ENCODE assay signal across 20 cellular contexts in genomic region chr5:132223861-132224260, GRCh38. TPM values are rescaled to one million over a fixed set of nuclear protein-coding genes. Genes with fewer than 3 reads are reported as not detected.
DNase-seq lines count a peak whose midpoint lies in the region; ATAC-seq, FAIRE-seq and TF ChIP-seq lines count a peak whose summit lies in the region.
"Had no signal": no experiment of that assay in that cellular context is flagged by ENCODE, and none has a peak within 500 bp of the region (broad histone marks: within the 10 kb centered on the region; RNA-seq: fewer than 3 reads in every experiment).

No MANE protein-coding gene starts in this region.

- no peaks in the 10 kb centered on the region for H3K79me1 ChIP-seq in mesendoderm (ENCODE audit: low read length)

- peaks cover 20% of the 10 kb centered on the region for H3K36me3 Mint-ChIP-seq in astrocyte (ENCODE audit: low read depth, unreplicated experiment)
- H3K36me3 Mint-ChIP-seq: activated naive CD4-positive, alpha-beta T cell treated with anti-CD3 and anti-CD28 coated beads, Interleukin-2, amount 50 U/mL, for 24 hours; CD4-positive, alpha-beta memory T cell had no signal

- H3K9me3 ChIP-seq in BLaER1 treated with 17β-estradiol and CSF1 and Interleukin-3, amounts not matched to agents 10 nM and 100 nM (replicated peaks in 1 of 11), result no peaks in the 10 kb centered on the region
- H3K9me3 ChIP-seq in astrocyte (ENCODE audit: insufficient read depth, low read depth, low read length) (no peaks in the 10 kb centered on the region), smooth muscle cell (replicated peaks; ENCODE audit: low read depth) (no peaks in the 10 kb centered on the region)
- H3K9me3 ChIP-seq: Peyer's patch, tibial nerve had no signal

- peaks cover under 1% of the 10 kb centered on the region for H3K27me3 Mint-ChIP-seq in astrocyte (ENCODE audit: low read depth, unreplicated experiment)
- H3K27me3 Mint-ChIP-seq in stimulated activated naive CD8-positive, alpha-beta T cell treated with anti-CD3 and anti-CD28 coated beads, Interleukin-15, amount 100 ng/mL, for 72 hours, result peaks cover 47% of the 10 kb centered on the region

- H3K9me3 Mint-ChIP-seq in astrocyte (ENCODE audit: unreplicated experiment), result no peaks in the 10 kb centered on the region
- no peaks in the 10 kb centered on the region for H3K9me3 Mint-ChIP-seq in stimulated activated naive CD8-positive, alpha-beta T cell treated with anti-CD3 and anti-CD28 coated beads, Interleukin-15, amount 100 ng/mL, for 72 hours
- H3K9me3 Mint-ChIP-seq: activated CD4-positive, alpha-beta T cell treated with anti-CD3 and anti-CD28 coated beads, Interleukin-2, amount 10 ng/mL, durations not matched to agents 24 days and 14 days; activated naive CD4-positive, alpha-beta T cell treated with anti-CD3 and anti-CD28 coated beads, Interleukin-2, amount 50 U/mL, for 24 hours; CD4-positive, alpha-beta memory T cell had no signal

- no peak overlapping the region for H3K18ac ChIP-seq in mesendoderm (ENCODE audit: low read length)

- H2AFZ ChIP-seq in astrocyte (ENCODE audit: low read depth, low read length) (no peak overlapping the region), smooth muscle cell (ENCODE audit: low read depth) (no peak overlapping the region)

- peaks cover 0 to 8% (median 0%) of the 10 kb centered on the region in 11 experiments; a peak in 3 of 22 replicates for H3K27me3 ChIP-seq in BLaER1 treated with 17β-estradiol and CSF1 and Interleukin-3, amounts not matched to agents 10 nM and 100 nM
- H3K27me3 ChIP-seq in astrocyte (ENCODE audit: insufficient read depth, low read length) (no peaks in the 10 kb centered on the region), mesendoderm (ENCODE audit: insufficient read depth, low read length, poor library complexity) (no peaks in the 10 kb centered on the region), smooth muscle cell (ENCODE audit: low read depth) (no peaks in the 10 kb centered on the region)
- H3K27me3 ChIP-seq: dorsolateral prefrontal cortex, Peyer's patch, tibial nerve had no signal

- no peak for ATAC-seq in stimulated activated naive CD8-positive, alpha-beta T cell treated with anti-CD3 and anti-CD28 coated beads, Interleukin-15, amount 100 ng/mL, for 72 hours

- H3K79me2 ChIP-seq in astrocyte (ENCODE audit: insufficient read depth, low read length) (peaks cover 81% of the 10 kb centered on the region), mesendoderm (ENCODE audit: control insufficient read depth, insufficient read depth, low read length) (no peaks in the 10 kb centered on the region), smooth muscle cell (ENCODE audit: low read depth) (peaks cover 67% of the 10 kb centered on the region)

- peaks cover 40% of the 10 kb centered on the region for H3K4me1 Mint-ChIP-seq in astrocyte (ENCODE audit: low read depth, unreplicated experiment)
- H3K4me1 Mint-ChIP-seq in stimulated activated naive CD8-positive, alpha-beta T cell treated with anti-CD3 and anti-CD28 coated beads, Interleukin-15, amount 100 ng/mL, for 72 hours, result peaks cover 20% of the 10 kb centered on the region

- H4K20me1 ChIP-seq in BLaER1 treated with 17β-estradiol and CSF1 and Interleukin-3, amounts not matched to agents 10 nM and 100 nM, result peaks cover 0 to 38% (median 0%) of the 10 kb centered on the region in 11 experiments; a peak in 3 of 22 replicates
- H4K20me1 ChIP-seq in astrocyte (ENCODE audit: insufficient read depth, low read length), result peaks cover 75% of the 10 kb centered on the region
- H4K20me1 ChIP-seq in smooth muscle cell (ENCODE audit: low read depth), result peaks cover 71% of the 10 kb centered on the region

- no peak overlapping the region for H3K27ac ChIP-seq in BLaER1 treated with 17β-estradiol and CSF1 and Interleukin-3, amounts not matched to agents 10 nM and 100 nM
- H3K27ac ChIP-seq in astrocyte (ENCODE audit: low read depth, low read length), result no peak overlapping the region
- H3K27ac ChIP-seq in mesendoderm (ENCODE audit: low read depth, low read length), result no peak overlapping the region
- peak overlapping the region; percentile 98 for H3K27ac ChIP-seq in smooth muscle cell (ENCODE audit: low read depth)

- no CpG with 5 or more reads among the region's 2 CpGs for WGBS in mesendoderm (ENCODE audit: extremely low coverage, insufficient coverage, low lambda C conversion rate)
- WGBS in smooth muscle cell (ENCODE audit: low lambda C conversion rate), result 100% methylated on average over 2 of the region's 2 CpGs

- no peak overlapping the region for H2BK120ac ChIP-seq in mesendoderm (ENCODE audit: low read depth, low read length)

- H4K8ac ChIP-seq in mesendoderm (ENCODE audit: low read depth, low read length), result no peak overlapping the region

- no peak overlapping the region for H3K27ac Mint-ChIP-seq in astrocyte (ENCODE audit: unreplicated experiment)
- H3K27ac Mint-ChIP-seq in stimulated activated naive CD8-positive, alpha-beta T cell treated with anti-CD3 and anti-CD28 coated beads, Interleukin-15, amount 100 ng/mL, for 72 hours, result no peak overlapping the region
- H3K27ac Mint-ChIP-seq: activated CD4-positive, alpha-beta T cell treated with anti-CD3 and anti-CD28 coated beads, Interleukin-2, amount 10 ng/mL, durations not matched to agents 24 days and 14 days; activated naive CD4-positive, alpha-beta T cell treated with anti-CD3 and anti-CD28 coated beads, Interleukin-2, amount 50 U/mL, for 24 hours; CD4-positive, alpha-beta memory T cell had no signal

- peaks cover 32% of the 10 kb centered on the region for H3F3A ChIP-seq in smooth muscle cell (ENCODE audit: low read depth)

- TF ChIP-seq CTCF in astrocyte (IDR thresholded peaks at IDR 0.05; ENCODE audit: insufficient read depth, low read depth, low read length), result no peak
- TF ChIP-seq CTCF in smooth muscle cell (IDR thresholded peaks at IDR 0.05; ENCODE audit: borderline replicate concordance, insufficient read depth, poor library complexity, severe bottlenecking), result no peak

- H2BK5ac ChIP-seq in mesendoderm (ENCODE audit: low read length), result no peak overlapping the region

- H2AK5ac ChIP-seq in mesendoderm (ENCODE audit: low read length), result no peak overlapping the region

- H3K4me3 ChIP-seq in BLaER1 treated with 17β-estradiol and CSF1 and Interleukin-3, amounts not matched to agents 10 nM and 100 nM, result no peak overlapping the region
- no peak overlapping the region for H3K4me3 ChIP-seq in astrocyte (ENCODE audit: insufficient read depth, low read depth, low read length)
- H3K4me3 ChIP-seq in mesendoderm (ENCODE audit: low read length), result no peak overlapping the region
- H3K4me3 ChIP-seq in smooth muscle cell, result no peak overlapping the region
- H3K4me3 ChIP-seq: dorsolateral prefrontal cortex, Peyer's patch, tibial nerve had no signal

- H3K36me3 ChIP-seq in BLaER1 treated with 17β-estradiol and CSF1 and Interleukin-3, amounts not matched to agents 10 nM and 100 nM, result peaks cover 0 to 24% (median 12%) of the 10 kb centered on the region in 11 experiments; a peak in 10 of 22 replicates
- no peaks in the 10 kb centered on the region for H3K36me3 ChIP-seq in astrocyte (ENCODE audit: insufficient read depth, low read length)
- no peaks in the 10 kb centered on the region for H3K36me3 ChIP-seq in mesendoderm (ENCODE audit: control insufficient read depth, insufficient read depth, low read length)
- no peaks in the 10 kb centered on the region for H3K36me3 ChIP-seq in smooth muscle cell (ENCODE audit: low read depth)
- H3K36me3 ChIP-seq: Peyer's patch had no signal

- H3K4me2 ChIP-seq in BLaER1 treated with 17β-estradiol and CSF1 and Interleukin-3, amounts not matched to agents 10 nM and 100 nM, result peak overlapping the region in 10 of 11 experiments; percentile 91 to 100 (median 98); a peak in 17 of 22 replicates
- peak overlapping the region; percentile 99 for H3K4me2 ChIP-seq in astrocyte (ENCODE audit: low read length)
- no peak overlapping the region for H3K4me2 ChIP-seq in mesendoderm (ENCODE audit: low read length)
- peak overlapping the region; percentile 96 for H3K4me2 ChIP-seq in smooth muscle cell

- no peak overlapping the region for H3K9ac ChIP-seq in BLaER1 treated with 17β-estradiol and CSF1 and Interleukin-3, amounts not matched to agents 10 nM and 100 nM
- H3K9ac ChIP-seq in astrocyte (ENCODE audit: low read length) (no peak overlapping the region), mesendoderm (ENCODE audit: low read length) (no peak overlapping the region), smooth muscle cell (ENCODE audit: low read depth) (no peak overlapping the region)

- DNase-seq in astrocyte (ENCODE audit: low read depth), result no peak
- DNase-seq in mesendoderm, result no peak
- no peak for DNase-seq in smooth muscle cell (lab: John Stamatoyannopoulos, UW; ENCODE audit: unreplicated experiment)
- DNase-seq in pons (ENCODE audit: low spot score), result no peak
- no peak for DNase-seq in MV-4-11 (lab: John Stamatoyannopoulos, UW)
- no peak for DNase-seq in stimulated activated naive CD8-positive, alpha-beta T cell treated with anti-CD3 and anti-CD28 coated beads, Interleukin-15, amount 100 ng/mL, for 72 hours
- no peak for DNase-seq in effector CD4-positive, alpha-beta T cell
- DNase-seq: ACHN; activated CD4-positive, alpha-beta T cell treated with anti-CD3 and anti-CD28 coated beads, Interleukin-2, amount 10 ng/mL, durations not matched to agents 24 days and 14 days; CD4-positive, alpha-beta memory T cell; DMS53; NCI-H146; NCI-H2227 treated with DMSO at 0.1 percent for 48 hours; nucleus accumbens; small intestine had no signal

- H3K56ac ChIP-seq in mesendoderm (ENCODE audit: low read length), result no peak overlapping the region

- no peak overlapping the region for H2BK15ac ChIP-seq in mesendoderm (replicated peaks; ENCODE audit: low read depth)

- no peak overlapping the region for H3K4ac ChIP-seq in mesendoderm (ENCODE audit: low read depth, low read length)

- no peak overlapping the region for H3K4me3 Mint-ChIP-seq in astrocyte (ENCODE audit: unreplicated experiment)
- H3K4me3 Mint-ChIP-seq in stimulated activated naive CD8-positive, alpha-beta T cell treated with anti-CD3 and anti-CD28 coated beads, Interleukin-15, amount 100 ng/mL, for 72 hours, result no peak overlapping the region
- H3K4me3 Mint-ChIP-seq: activated CD4-positive, alpha-beta T cell treated with anti-CD3 and anti-CD28 coated beads, Interleukin-2, amount 10 ng/mL, durations not matched to agents 24 days and 14 days; activated naive CD4-positive, alpha-beta T cell treated with anti-CD3 and anti-CD28 coated beads, Interleukin-2, amount 50 U/mL, for 24 hours; CD4-positive, alpha-beta memory T cell had no signal

- no peak overlapping the region for H4K5ac ChIP-seq in mesendoderm (ENCODE audit: low read length)

- FAIRE-seq in astrocyte (lab: Jason Lieb, UNC), result no peak
- FAIRE-seq: small intestine had no signal

- peaks cover 25 to 72% (median 68%) of the 10 kb centered on the region in 10 experiments for H3K4me1 ChIP-seq in BLaER1 treated with 17β-estradiol and CSF1 and Interleukin-3, amounts not matched to agents 10 nM and 100 nM
- H3K4me1 ChIP-seq in astrocyte (ENCODE audit: insufficient read depth, low read length), result peaks cover 41% of the 10 kb centered on the region
- peaks cover 2% of the 10 kb centered on the region for H3K4me1 ChIP-seq in mesendoderm (ENCODE audit: control insufficient read depth, low read depth, low read length)
- peaks cover 5% of the 10 kb centered on the region for H3K4me1 ChIP-seq in smooth muscle cell (ENCODE audit: low read depth)

- H3K23ac ChIP-seq in mesendoderm (ENCODE audit: low read length), result peak overlapping the region; percentile 24

RNA-seq across cellular contexts. Expression of gene P4HA2, which starts 3.8 kb away (rescaled TPM):
- total RNA-seq in astrocyte (214 and 302 TPM in 2 replicates), smooth muscle cell (352 and 482 TPM in 2 replicates)
- 1.7 TPM for polyA plus RNA-seq in mesendoderm (2013, experiment 1 of 2)
- 1.8 TPM for polyA plus RNA-seq in mesendoderm (2013, experiment 2 of 2)
- polyA plus RNA-seq in smooth muscle cell, result 500 and 707 TPM in 2 replicates

RNA-seq across cellular contexts. Expression of gene PDLIM4, which starts 33.6 kb away (rescaled TPM):
- total RNA-seq in astrocyte (56.6 and 72.4 TPM in 2 replicates), smooth muscle cell (77.4 and 93.8 TPM in 2 replicates)
- polyA plus RNA-seq in mesendoderm (2013, experiment 1 of 2), result 4.9 TPM
- 5.2 TPM for polyA plus RNA-seq in mesendoderm (2013, experiment 2 of 2)
- polyA plus RNA-seq in smooth muscle cell, result 275 and 338 TPM in 2 replicates
- total RNA-seq: CD4-positive, alpha-beta memory T cell had no signal
- polyA plus RNA-seq: CD4-positive, alpha-beta memory T cell had no signal
